Comparison of ENCODE assay signal across 8 cellular contexts in the genomic region with DNA sequence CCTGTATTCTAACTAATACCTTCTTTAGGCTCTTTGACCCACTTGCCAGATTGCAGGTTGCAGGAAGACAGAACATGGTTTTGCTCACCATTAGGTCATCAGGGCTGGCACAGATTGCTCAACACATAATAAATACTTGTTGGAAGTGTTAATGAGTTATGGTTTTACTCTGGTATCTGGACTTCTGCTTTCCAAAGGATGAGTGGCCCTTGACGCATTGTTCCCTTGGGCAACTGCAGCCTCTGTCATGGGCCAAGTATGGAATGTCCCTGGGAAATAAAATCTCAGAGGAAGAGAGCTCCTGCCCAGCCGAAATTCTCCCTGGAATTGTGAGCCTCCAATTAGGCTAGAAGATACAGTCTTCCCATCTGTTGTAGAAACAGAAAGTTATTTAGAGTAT. TPM values are rescaled to one million over a fixed set of nuclear protein-coding genes. Genes with fewer than 3 reads are reported as not detected.
DNase-seq lines count a peak whose midpoint lies in the region; ATAC-seq, FAIRE-seq and TF ChIP-seq lines count a peak whose summit lies in the region.
"Not testable (repeated sequence)": the region's sequence is repeated elsewhere in the genome, so short reads cannot be mapped to it uniquely, and the experiment has no call there.
"Had no signal": no experiment of that assay in that cellular context is flagged by ENCODE, and none has a peak within 500 bp of the region (broad histone marks: within the 10 kb centered on the region; RNA-seq: fewer than 3 reads in every experiment).

No MANE protein-coding gene starts in this region.

- H3K9ac ChIP-seq in mammary epithelial cell (ENCODE audit: insufficient read depth, low read length) = not testable (repeated sequence)

- not testable (repeated sequence) for H3K36me3 ChIP-seq in Panc1 (ENCODE audit: control insufficient read depth, insufficient read depth, low read length); mammary epithelial cell (ENCODE audit: insufficient read depth, low read length); mucosa of descending colon (ENCODE audit: low read depth); gastrocnemius medialis

- FAIRE-seq in H54 (lab: Jason Lieb, UNC) = peak; percentile 85

- BruUV-seq in Panc1 (replicated peaks; lab: Mats Ljungman, UMichigan); mammary epithelial cell (replicated peaks; lab: Mats Ljungman, UMichigan): not testable (repeated sequence)

- H2AFZ ChIP-seq in mammary epithelial cell (ENCODE audit: low read depth, low read length) = not testable (repeated sequence)

- H3K4me1 ChIP-seq in Panc1 (ENCODE audit: control insufficient read depth, insufficient read depth, low read length); foreskin keratinocyte; mucosa of descending colon (ENCODE audit: low read depth); gastrocnemius medialis: not testable (repeated sequence)
- H3K4me1 ChIP-seq in mammary epithelial cell (ENCODE audit: insufficient read depth, low read length) = peaks cover 12% of the 10 kb centered on the region

- peak overlapping the region; percentile 30 for H3K4me2 ChIP-seq in mammary epithelial cell (ENCODE audit: insufficient read depth, low read depth, low read length)

- dilution Hi-C loops in mammary epithelial cell (cut with HindIII; ENCODE audit: low sequenced_read_pairs) = not testable (repeated sequence)

- CTCF ChIA-PET in Panc1 (lab: Charles Lee); mammary epithelial cell (lab: Charles Lee; ENCODE audit: low non-redundant PET): not testable (repeated sequence)

- WGBS in mammary epithelial cell (ENCODE audit: low coverage, missing lambda C conversion rate) = no CpG with 5 or more reads among the region's 2 CpGs

- DNase-seq in H54 (ENCODE audit: insufficient read length, low spot score); Panc1 (ENCODE audit: low read depth, low spot score); mammary epithelial cell; foreskin keratinocyte; left colon; mucosa of descending colon; gastrocnemius medialis: not testable (repeated sequence)

- ATAC-seq in Panc1 = peak; percentile 82
- ATAC-seq in foreskin keratinocyte = peak; percentile 80
- peak; percentile 60 for ATAC-seq in left colon
- peak; percentile 58 for ATAC-seq in mucosa of descending colon
- ATAC-seq in gastrocnemius medialis = peak; percentile 21 to 81

- not testable (repeated sequence) for H3K9me3 ChIP-seq in Panc1 (ENCODE audit: control insufficient read depth, insufficient read depth, low read depth, low read length); mammary epithelial cell (replicated peaks; ENCODE audit: insufficient read depth, low read length); mucosa of descending colon; gastrocnemius medialis

- H3K4me3 ChIP-seq in Panc1 (ENCODE audit: low read depth in 2 of 2, low read length in 2 of 2); mammary epithelial cell (replicated peaks in 1 of 3; ENCODE audit: insufficient read depth in 1 of 3, low read depth in 2 of 3, low read length in 3 of 3); mucosa of descending colon; gastrocnemius medialis: not testable (repeated sequence)

- in situ Hi-C loops in Panc1 (cut with HindIII; ENCODE audit: low pct_unique_long_range_greater_than_20kb, low sequenced_read_pairs); mammary epithelial cell (cut with MboI; ENCODE audit: low sequenced_read_pairs in 2 of 2); gastrocnemius medialis (cut with MboI; ENCODE audit: low sequenced_read_pairs in 4 of 4): not testable (repeated sequence)

- TF ChIP-seq CTCF in Panc1 (IDR thresholded peaks at IDR 0.05); mammary epithelial cell (conservative IDR thresholded peaks at IDR 0.05 in 1 of 2, IDR thresholded peaks at IDR 0.05 in 1 of 2; ENCODE audit: extremely low read depth in 1 of 2, insufficient read depth in 1 of 2, low read depth in 1 of 2, low read length in 2 of 2); foreskin keratinocyte (conservative IDR thresholded peaks at IDR 0.05); mucosa of descending colon (IDR thresholded peaks at IDR 0.05); gastrocnemius medialis (IDR thresholded peaks at IDR 0.05 in 4 of 5, conservative IDR thresholded peaks at IDR 0.05 in 1 of 5): not testable (repeated sequence)

- POLR2A ChIA-PET in Panc1 (lab: Charles Lee) = not testable (repeated sequence)

- not testable (repeated sequence) for H3K27me3 ChIP-seq in Panc1 (ENCODE audit: control insufficient read depth, insufficient read depth, low read length); mammary epithelial cell (ENCODE audit: insufficient read depth, low read length); foreskin keratinocyte
- H3K27me3 ChIP-seq in gastrocnemius medialis = peaks cover 5 to 12% (median 10%) of the 10 kb centered on the region in 3 donors

- H3K79me2 ChIP-seq in mammary epithelial cell (ENCODE audit: insufficient read depth, low read length) = not testable (repeated sequence)

- H3K27ac ChIP-seq in Panc1 (ENCODE audit: low read length); mammary epithelial cell (ENCODE audit: insufficient read depth, low read depth, low read length); foreskin keratinocyte; gastrocnemius medialis: not testable (repeated sequence)

- TF ChIP-seq POLR2A in H54 (IDR thresholded peaks at IDR 0.05; ENCODE audit: low read depth, low read length); gastrocnemius medialis (IDR thresholded peaks at IDR 0.05): not testable (repeated sequence)

- intact Hi-C loops in Panc1 (cut with micrococcal nuclease; ENCODE audit: unreplicated experiment); mammary epithelial cell (cut with micrococcal nuclease); left colon (cut with DNase I, micrococcal nuclease); mucosa of descending colon (cut with DNase I, micrococcal nuclease); gastrocnemius medialis (cut with DNase I; ENCODE audit: low total_unique reads): not testable (repeated sequence)

- not testable (repeated sequence) for H4K20me1 ChIP-seq in mammary epithelial cell (ENCODE audit: insufficient read depth, low read length)

RNA-seq across cellular contexts. Expression of a gene that starts 40.7 kb away (rescaled TPM):
- total RNA-seq in Panc1 (2021; ENCODE audit: unreplicated experiment) (1,290 TPM), mammary epithelial cell (1,000 to 10,000 TPM in 1 of 2 donors, under 1 TPM in 1; under 0.01 to 1,042 TPM), foreskin keratinocyte (2,556 and 4,441 TPM in 2 replicates), left colon (1,000 to 10,000 TPM; 3,977 to 5,589 TPM), mucosa of descending colon (1,000 to 10,000 TPM; 2,195 to 6,222 (median 2,378) TPM), gastrocnemius medialis (under 1 TPM in 1 of 4 donors, not detected in 3; under 0.01 TPM)
- 2.5 TPM for polyA plus RNA-seq in Panc1 (2012; ENCODE audit: insufficient read length)
- polyA plus RNA-seq in mammary epithelial cell (not detected), foreskin keratinocyte (not detected in 2 replicates)
- under 0.01 TPM for polyA minus RNA-seq in mammary epithelial cell
- polyA plus RNA-seq: BJ had no signal
